In the genomic region with DNA sequence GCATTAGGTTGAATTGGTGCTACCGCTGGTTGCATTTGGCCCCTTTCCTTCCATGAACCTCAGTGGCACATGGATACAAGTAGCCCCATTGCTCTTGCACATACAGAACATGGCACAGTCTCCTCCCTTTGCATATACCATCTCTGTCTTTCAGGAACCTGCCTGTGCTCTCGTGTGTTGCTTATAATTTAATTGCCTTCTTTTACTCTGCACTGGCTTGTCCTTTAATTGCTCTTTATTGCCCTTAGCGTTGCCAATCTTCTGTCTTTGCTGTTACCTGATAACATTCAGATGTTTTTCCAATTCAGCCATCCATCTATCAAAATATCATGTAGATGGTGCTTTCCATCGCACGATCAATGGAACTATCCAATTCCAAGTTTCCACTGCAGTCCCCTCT, we compare ENCODE assay signal across 1 cellular context.
TF ChIP-seq lines count a peak whose summit lies in the region.

No MANE protein-coding gene starts in this region.

TF ChIP-seq in GM12878, 131 proteins besides CTCF, POLR2A, EP300 and RAD21:
- TF ChIP-seq RCOR1 (conservative IDR thresholded peaks at IDR 0.05; ENCODE audit: low read depth, low read length) (no peak), ZSCAN29 (IDR thresholded peaks at IDR 0.05) (no peak), IKZF1 (conservative IDR thresholded peaks at IDR 0.05) (no peak), POU2F2 (IDR thresholded peaks at IDR 0.05; ENCODE audit: borderline replicate concordance, low read depth, low read length) (no peak), E4F1 (IDR thresholded peaks at IDR 0.05; ENCODE audit: borderline replicate concordance, partially characterized antibody) (no peak), ZNF687 (IDR thresholded peaks at IDR 0.05) (no peak), NFXL1 (IDR thresholded peaks at IDR 0.05; ENCODE audit: borderline replicate concordance) (no peak), RBBP5 (conservative IDR thresholded peaks at IDR 0.05) (no peak), MAX (IDR thresholded peaks at IDR 0.05; ENCODE audit: low read depth, low read length) (no peak), ELK1 (IDR thresholded peaks at IDR 0.05; ENCODE audit: low read depth, low read length) (no peak), YY1 (IDR thresholded peaks at IDR 0.05; ENCODE audit: low read depth, low read length) (no peak), EED (IDR thresholded peaks at IDR 0.05; ENCODE audit: low read depth) (no peak)
- TF ChIP-seq, protein P1, sequence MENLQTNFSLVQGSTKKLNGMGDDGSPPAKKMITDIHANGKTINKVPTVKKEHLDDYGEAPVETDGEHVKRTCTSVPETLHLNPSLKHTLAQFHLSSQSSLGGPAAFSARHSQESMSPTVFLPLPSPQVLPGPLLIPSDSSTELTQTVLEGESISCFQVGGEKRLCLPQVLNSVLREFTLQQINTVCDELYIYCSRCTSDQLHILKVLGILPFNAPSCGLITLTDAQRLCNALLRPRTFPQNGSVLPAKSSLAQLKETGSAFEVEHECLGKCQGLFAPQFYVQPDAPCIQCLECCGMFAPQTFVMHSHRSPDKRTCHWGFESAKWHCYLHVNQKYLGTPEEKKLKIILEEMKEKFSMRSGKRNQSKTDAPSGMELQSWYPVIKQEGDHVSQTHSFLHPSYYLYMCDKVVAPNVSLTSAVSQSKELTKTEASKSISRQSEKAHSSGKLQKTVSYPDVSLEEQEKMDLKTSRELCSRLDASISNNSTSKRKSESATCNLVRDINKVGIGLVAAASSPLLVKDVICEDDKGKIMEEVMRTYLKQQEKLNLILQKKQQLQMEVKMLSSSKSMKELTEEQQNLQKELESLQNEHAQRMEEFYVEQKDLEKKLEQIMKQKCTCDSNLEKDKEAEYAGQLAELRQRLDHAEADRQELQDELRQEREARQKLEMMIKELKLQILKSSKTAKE (IDR thresholded peaks at IDR 0.05; ENCODE audit: low read depth, poor library complexity, severe bottlenecking) = no peak
